8 cellular contexts compared by ENCODE assay signal in the genomic region with DNA sequence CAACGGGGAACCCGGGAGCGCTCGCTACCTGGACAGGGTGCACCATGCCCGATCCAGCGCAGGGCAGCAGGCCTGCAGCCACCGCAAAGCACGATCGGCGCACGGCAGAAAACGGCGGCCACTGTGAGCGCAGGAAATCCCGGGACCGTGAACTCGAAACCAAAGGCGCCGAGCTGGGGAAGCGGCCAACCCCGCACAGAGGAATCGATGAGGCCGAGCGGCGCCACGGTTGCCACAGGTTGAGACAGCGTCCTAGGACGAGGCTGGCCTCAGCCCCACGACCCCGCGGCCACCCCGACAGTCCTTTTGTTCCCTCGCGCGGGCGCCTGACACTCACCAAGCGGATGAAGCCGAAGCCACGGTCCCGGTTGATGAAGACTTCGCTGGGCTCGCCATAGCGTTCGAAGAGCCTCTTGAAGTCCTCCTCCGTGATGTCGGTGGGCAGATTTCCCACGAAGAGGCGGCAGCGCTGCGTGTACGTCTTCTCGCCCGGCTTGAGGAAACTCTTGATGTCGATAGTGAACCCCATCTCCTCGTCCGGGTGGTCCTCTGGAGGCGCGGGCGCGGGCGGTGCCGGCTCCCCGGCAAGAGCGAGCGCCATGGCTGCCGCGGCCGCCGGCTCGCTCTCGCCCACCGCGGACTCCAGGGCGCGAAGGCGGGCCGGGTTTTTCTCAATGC. TPM values are rescaled to one million over a fixed set of nuclear protein-coding genes. Genes with fewer than 3 reads are reported as not detected.
DNase-seq lines count a peak whose midpoint lies in the region; ATAC-seq, FAIRE-seq and TF ChIP-seq lines count a peak whose summit lies in the region.

No MANE protein-coding gene starts in this region.

- H3K79me2 ChIP-seq in SK-N-SH (ENCODE audit: insufficient read depth), result peaks cover 32% of the 10 kb centered on the region

- WGBS in SK-N-SH (ENCODE audit: low lambda C conversion rate), result under 1% methylated on average over 19 of the region's 77 CpGs
- WGBS in heart right ventricle, 2 donors, result 0% methylated on average over 77 of the region's 77 CpGs
- 1% methylated on average over 10 to 61 of the region's 77 CpGs for WGBS in upper lobe of left lung, 2 donors

- peak overlapping the region; percentile 96 for H3K4me3 ChIP-seq in AG10803 (ENCODE audit: low read length)
- H3K4me3 ChIP-seq in SK-N-SH (ENCODE audit: low read depth in 2 of 2, low read length in 1 of 2), result peak overlapping the region; percentile 76 to 99
- peak overlapping the region; percentile 93 for H3K4me3 ChIP-seq in adipocyte (ENCODE audit: low read length)
- peak overlapping the region; percentile 89 to 100 (median 95) for H3K4me3 ChIP-seq in heart right ventricle
- H3K4me3 ChIP-seq in upper lobe of left lung, result peak overlapping the region; percentile 66 to 89 (median 80)

- TF ChIP-seq EP300 in SK-N-SH (IDR thresholded peaks at IDR 0.05; ENCODE audit: borderline replicate concordance in 1 of 2, low read depth in 1 of 2, low read length in 1 of 2) (no peak), upper lobe of left lung (IDR thresholded peaks at IDR 0.05) (no peak)

- TF ChIP-seq CTCF in AG10803 (conservative IDR thresholded peaks at IDR 0.05; ENCODE audit: low read length) (no peak), SK-N-SH (IDR thresholded peaks at IDR 0.05) (no peak), heart right ventricle (IDR thresholded peaks at IDR 0.05) (no peak), upper lobe of left lung (IDR thresholded peaks at IDR 0.05) (peak in 1 of 6 experiments; percentile 19)

- intact Hi-C loops in heart right ventricle (cut with DNase I) (loop anchor here in 8 of 10 donors (2.0 to 10.0 kb wide), 6 partner anchors 80 to 180 kb away; partner anchors contain the start of genes ZMYM5 (in 8 of the 8) and MPHOSPH8 (in 4 of the 8)), posterior cingulate gyrus (cut with DNase I) (loop anchor here (1.0 to 2.0 kb wide), 3 partner anchors 81 to 175 kb away; partner anchors contain the start of gene ZMYM5)

- H4K20me1 ChIP-seq in SK-N-SH (ENCODE audit: insufficient read depth), result peaks cover 13% of the 10 kb centered on the region

- POLR2A ChIA-PET in SK-N-SH (lab: Yijun Ruan, JAX), result interaction anchor here (2.3 kb wide), 1 partner anchor 82 kb away, joined by 9 read pairs; the partner anchor contains the start of gene ZMYM5

- FAIRE-seq in GM19239 (lab: Jason Lieb, UNC), result peak; percentile 72

- H3K9me3 ChIP-seq in SK-N-SH, result no peaks in the 10 kb centered on the region
- H3K9me3 ChIP-seq in adipocyte (ENCODE audit: control insufficient read depth, low read length), result no peaks in the 10 kb centered on the region
- no peaks in the 10 kb centered on the region for H3K9me3 ChIP-seq in heart right ventricle
- no peaks in the 10 kb centered on the region for H3K9me3 ChIP-seq in upper lobe of left lung

- DNase-seq in AG10803 (ENCODE audit: low read depth) (peak; percentile 51), GM19239 (ENCODE audit: insufficient read length, low spot score) (peak; percentile 44), SK-N-SH (peak; percentile 71), adipocyte (ENCODE audit: low read depth) (peak; percentile 83), heart right ventricle (peak; percentile 49 to 60), posterior cingulate gyrus (peak; percentile 30 to 95 (median 56)), upper lobe of left lung (peak; percentile 58 to 91)

- peak overlapping the region; percentile 92 for H3K4me2 ChIP-seq in SK-N-SH

- no peaks in the 10 kb centered on the region for H3K9me2 ChIP-seq in SK-N-SH

- no peaks in the 10 kb centered on the region for H3K27me3 ChIP-seq in SK-N-SH (ENCODE audit: insufficient read depth)
- H3K27me3 ChIP-seq in adipocyte (replicated peaks; ENCODE audit: control insufficient read depth, insufficient read depth, low read length), result no peaks in the 10 kb centered on the region
- H3K27me3 ChIP-seq in heart right ventricle, result no peaks in the 10 kb centered on the region
- no peaks in the 10 kb centered on the region for H3K27me3 ChIP-seq in upper lobe of left lung

- H3K4me1 ChIP-seq in SK-N-SH (ENCODE audit: control insufficient read depth in 1 of 2, insufficient read depth in 2 of 2, low read depth in 1 of 2, low read length in 1 of 2), result no peaks in the 10 kb centered on the region
- H3K4me1 ChIP-seq in adipocyte (ENCODE audit: control insufficient read depth, insufficient read depth, low read length), result peaks cover 5% of the 10 kb centered on the region
- peaks cover 0 to 14% (median 10%) of the 10 kb centered on the region in 9 donors for H3K4me1 ChIP-seq in heart right ventricle
- peaks cover 3 to 17% (median 7%) of the 10 kb centered on the region in 4 donors for H3K4me1 ChIP-seq in upper lobe of left lung

- H3F3A ChIP-seq in SK-N-SH (replicated peaks; ENCODE audit: insufficient read depth), result no peaks in the 10 kb centered on the region

- H3K9ac ChIP-seq in SK-N-SH (peak overlapping the region; percentile 99), adipocyte (ENCODE audit: low read length) (peak overlapping the region; percentile 93)

- TF ChIP-seq RAD21 in SK-N-SH (IDR thresholded peaks at IDR 0.05; ENCODE audit: low read length), result no peak

- no peak for TF ChIP-seq POLR2A in upper lobe of left lung (IDR thresholded peaks at IDR 0.05)

- peak; percentile 46 for ATAC-seq in HG03432 (IDR thresholded peaks at IDR 0.05; ENCODE audit: unreplicated experiment)
- peak; percentile 67 to 79 (median 74) for ATAC-seq in heart right ventricle
- peak; percentile 74 to 88 for ATAC-seq in upper lobe of left lung (ENCODE audit: low FRiP score in 2 of 2)

- H3K27ac ChIP-seq in SK-N-SH (ENCODE audit: low read depth in 2 of 2, low read length in 1 of 2) (peak overlapping the region; percentile 94), heart right ventricle (peak overlapping the region; percentile 77 to 98 (median 96)), upper lobe of left lung (peak overlapping the region; percentile 95 to 99 (median 96))

- peaks cover 0 to 6% of the 10 kb centered on the region in 2 experiments for H3K36me3 ChIP-seq in SK-N-SH (replicated peaks in 1 of 2; ENCODE audit: control insufficient read depth in 1 of 2, insufficient read depth in 2 of 2, low read length in 1 of 2)
- no peaks in the 10 kb centered on the region for H3K36me3 ChIP-seq in adipocyte (ENCODE audit: control insufficient read depth, insufficient read depth, low read length, severe bottlenecking)
- H3K36me3 ChIP-seq in heart right ventricle, result peaks cover 0 to 4% (median 0%) of the 10 kb centered on the region in 9 donors
- H3K36me3 ChIP-seq in upper lobe of left lung, result peaks cover 0 to 3% (median 0%) of the 10 kb centered on the region in 4 donors

- H2AFZ ChIP-seq in SK-N-SH (ENCODE audit: low read depth), result peak overlapping the region; percentile 82

- CTCF ChIA-PET in SK-N-SH (lab: Yijun Ruan, JAX), result interaction anchor here (1.4 kb wide), 2 partner anchors 10 to 181 kb away, joined by 3 to 4 read pairs; no protein-coding TSS in a partner anchor

TF ChIP-seq in SK-N-SH, 30 proteins besides CTCF, POLR2A, EP300 and RAD21:
- peak; percentile 39 for TF ChIP-seq MXI1 (IDR thresholded peaks at IDR 0.05; ENCODE audit: low read depth, low read length)
- TF ChIP-seq, protein P1, sequence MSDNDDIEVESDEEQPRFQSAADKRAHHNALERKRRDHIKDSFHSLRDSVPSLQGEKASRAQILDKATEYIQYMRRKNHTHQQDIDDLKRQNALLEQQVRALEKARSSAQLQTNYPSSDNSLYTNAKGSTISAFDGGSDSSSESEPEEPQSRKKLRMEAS (IDR thresholded peaks at IDR 0.05; ENCODE audit: low read depth), result 0 out of 2 replicates have a peak, but pooled peaks have one; percentile 33
- TF ChIP-seq, protein P2, sequence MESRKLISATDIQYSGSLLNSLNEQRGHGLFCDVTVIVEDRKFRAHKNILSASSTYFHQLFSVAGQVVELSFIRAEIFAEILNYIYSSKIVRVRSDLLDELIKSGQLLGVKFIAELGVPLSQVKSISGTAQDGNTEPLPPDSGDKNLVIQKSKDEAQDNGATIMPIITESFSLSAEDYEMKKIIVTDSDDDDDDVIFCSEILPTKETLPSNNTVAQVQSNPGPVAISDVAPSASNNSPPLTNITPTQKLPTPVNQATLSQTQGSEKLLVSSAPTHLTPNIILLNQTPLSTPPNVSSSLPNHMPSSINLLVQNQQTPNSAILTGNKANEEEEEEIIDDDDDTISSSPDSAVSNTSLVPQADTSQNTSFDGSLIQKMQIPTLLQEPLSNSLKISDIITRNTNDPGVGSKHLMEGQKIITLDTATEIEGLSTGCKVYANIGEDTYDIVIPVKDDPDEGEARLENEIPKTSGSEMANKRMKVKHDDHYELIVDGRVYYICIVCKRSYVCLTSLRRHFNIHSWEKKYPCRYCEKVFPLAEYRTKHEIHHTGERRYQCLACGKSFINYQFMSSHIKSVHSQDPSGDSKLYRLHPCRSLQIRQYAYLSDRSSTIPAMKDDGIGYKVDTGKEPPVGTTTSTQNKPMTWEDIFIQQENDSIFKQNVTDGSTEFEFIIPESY (IDR thresholded peaks at IDR 0.05; ENCODE audit: borderline replicate concordance, low read depth), result no peak
TF ChIP-seq in SK-N-SH: peak in this region for 2.

RNA-seq across cellular contexts. Expression of gene PSPC1, which starts 0.6 kb away (rescaled TPM):
- polyA plus RNA-seq in SK-N-SH (2012; rRNA removed) (35.2 and 40.5 TPM in 2 replicates), heart right ventricle (10 to 100 TPM; 20.7 to 23.6 TPM)
- 38.0 and 40.9 TPM in 2 replicates for polyA plus RNA-seq in SK-N-SH (2012; cell fraction: cytosol; rRNA removed)
- polyA plus RNA-seq in SK-N-SH (2012; cell fraction: nucleus; rRNA removed), result 52.1 and 60.5 TPM in 2 replicates
- total RNA-seq in heart right ventricle (10 to 100 TPM; 22.5 to 34.0 (median 26.3) TPM), upper lobe of left lung (100 to 1,000 TPM in 2 of 6 donors, 10 to 100 TPM in 4; 38.0 to 265 (median 69.7) TPM)

Comparison
In these comparisons a context has a peak if more than half of its experiments do, and no peak if none do; other contexts are left out.
1. Peak in every context shown above with its lines: DNase-seq, ATAC-seq, H3K4me3 ChIP-seq and H3K27ac ChIP-seq.